ENCODE assay signal across 26 cellular contexts in genomic region chr7:44400033-44400511, GRCh38.
DNase-seq lines count a peak whose midpoint lies in the region; ATAC-seq, FAIRE-seq and TF ChIP-seq lines count a peak whose summit lies in the region.
"Had no signal": no experiment of that assay in that cellular context is flagged by ENCODE, and none has a peak within 500 bp of the region (broad histone marks: within the 10 kb centered on the region; RNA-seq: fewer than 3 reads in every experiment).

No MANE protein-coding gene starts in this region.

- intact Hi-C loops in CD8-positive, alpha-beta T cell (cut with DNase I, micrococcal nuclease), result loop anchor here in 1 of 2 experiments (10.0 kb wide), 1 partner anchor 155 kb away; no protein-coding TSS in a partner anchor
- intact Hi-C loops in activated T-helper 1 cell treated with anti-CD3 and anti-CD28 coated beads, Interleukin-12 subunit alpha, Interleukin-12 subunit beta, Interleukin-2, Interleukin-4 antibody, amounts not matched to agents 30 ng/mL and 10 ng/mL and 1 ng/mL, durations not matched to agents 14 hours and 24 hours and 36 hours (cut with micrococcal nuclease), result no loop called here
- intact Hi-C loops in kidney (cut with DNase I), result no loop called here
- intact Hi-C loops in psoas muscle (cut with DNase I), result no loop called here

- peak in 1 of 7 experiments; percentile 37 for DNase-seq in CD8-positive, alpha-beta T cell
- no peak for DNase-seq in activated T-helper 1 cell treated with anti-CD3 and anti-CD28 coated beads, Interleukin-12 subunit alpha, Interleukin-12 subunit beta, Interleukin-2, Interleukin-4 antibody, amounts not matched to agents 30 ng/mL and 10 ng/mL and 1 ng/mL, durations not matched to agents 14 hours and 24 hours and 36 hours (ENCODE audit: low spot score)
- peak; percentile 45 for DNase-seq in kidney
- no peak for DNase-seq in psoas muscle
- DNase-seq in cerebellar cortex (ENCODE audit: low spot score), result no peak
- no peak for DNase-seq in HUDEP-2 (lab: John Stamatoyannopoulos, UW; ENCODE audit: unreplicated experiment in 76 of 76)
- DNase-seq in coronary artery (ENCODE audit: low spot score), result no peak
- DNase-seq in NCI-H2171 treated with DMSO at 0.1 percent for 48 hours (lab: John Stamatoyannopoulos, UW), result no peak
- DNase-seq: ACHN; activated B cell treated with CpG ODN at 0.5 μM for 24 hours; activated CD4-positive, alpha-beta T cell treated with anti-CD3 and anti-CD28 coated beads, Interleukin-2, amount 50 U/mL, for 1 hour; Caco-2; cerebellar nuclear complex; DND-41; heart left ventricle; NCI-H1092 treated with DMSO at 0.1 percent for 48 hours; NCI-H2227 treated with DMSO at 0.1 percent for 48 hours; NCI-H69; stimulated activated CD4-positive, alpha-beta T cell treated with anti-CD3 and anti-CD28 coated beads, Interleukin-2, amount 100 ng/mL, for 24 hours; T1000; upper lobe of left lung had no signal

- peaks cover 83% of the 10 kb centered on the region for H3K36me3 Mint-ChIP-seq in CD8-positive, alpha-beta T cell
- H3K36me3 Mint-ChIP-seq in activated T-helper 1 cell treated with anti-CD3 and anti-CD28 coated beads, Interleukin-12 subunit alpha, Interleukin-12 subunit beta, Interleukin-2, Interleukin-4 antibody, amounts not matched to agents 30 ng/mL and 10 ng/mL and 1 ng/mL, durations not matched to agents 14 hours and 24 hours and 36 hours (ENCODE audit: low read depth), result peaks cover 15% of the 10 kb centered on the region

- H3K4me3 Mint-ChIP-seq in CD8-positive, alpha-beta T cell, result no peak overlapping the region
- H3K4me3 Mint-ChIP-seq in activated T-helper 1 cell treated with anti-CD3 and anti-CD28 coated beads, Interleukin-12 subunit alpha, Interleukin-12 subunit beta, Interleukin-2, Interleukin-4 antibody, amounts not matched to agents 30 ng/mL and 10 ng/mL and 1 ng/mL, durations not matched to agents 14 hours and 24 hours and 36 hours, result no peak overlapping the region
- H3K4me3 Mint-ChIP-seq: activated B cell treated with CpG ODN at 0.5 μM for 24 hours; activated naive CD8-positive, alpha-beta T cell; activated T-helper 17 cell treated with anti-CD3 and anti-CD28 coated beads, Interleukin-2, amount 50 U/mL, for 72 hours had no signal

- no peak overlapping the region for H3K27ac ChIP-seq in CD8-positive, alpha-beta T cell (ENCODE audit: low read depth, low read length)
- H3K27ac ChIP-seq in kidney (ENCODE audit: low read depth in 2 of 2, low read length in 2 of 2), result no peak overlapping the region
- H3K27ac ChIP-seq in psoas muscle, result peak overlapping the region; percentile 87
- no peak overlapping the region for H3K27ac ChIP-seq in coronary artery
- H3K27ac ChIP-seq: BLaER1, upper lobe of left lung had no signal

- POLR2A ChIA-PET in CD8-positive, alpha-beta T cell (lab: Charles Lee), result no interaction called here

- peaks cover 2% of the 10 kb centered on the region for H3K4me1 Mint-ChIP-seq in CD8-positive, alpha-beta T cell (ENCODE audit: low read depth)
- H3K4me1 Mint-ChIP-seq in activated T-helper 1 cell treated with anti-CD3 and anti-CD28 coated beads, Interleukin-12 subunit alpha, Interleukin-12 subunit beta, Interleukin-2, Interleukin-4 antibody, amounts not matched to agents 30 ng/mL and 10 ng/mL and 1 ng/mL, durations not matched to agents 14 hours and 24 hours and 36 hours (ENCODE audit: low read depth), result no peaks in the 10 kb centered on the region
- H3K4me1 Mint-ChIP-seq: activated T-helper 17 cell treated with anti-CD3 and anti-CD28 coated beads, Interleukin-2, amount 50 U/mL, for 72 hours had no signal

- no peak overlapping the region for H3K4me3 ChIP-seq in CD8-positive, alpha-beta T cell (ENCODE audit: low read depth, low read length)
- H3K4me3 ChIP-seq in kidney (ENCODE audit: low read length in 2 of 2), result no peak overlapping the region
- no peak overlapping the region for H3K4me3 ChIP-seq in psoas muscle
- no peak overlapping the region for H3K4me3 ChIP-seq in coronary artery
- H3K4me3 ChIP-seq: BLaER1, HAP-1, heart left ventricle, upper lobe of left lung had no signal

- no peaks in the 10 kb centered on the region for H3K9me3 ChIP-seq in CD8-positive, alpha-beta T cell (ENCODE audit: low read length)
- H3K9me3 ChIP-seq in kidney (ENCODE audit: control insufficient read depth in 1 of 2, low read length in 2 of 2) (no peaks in the 10 kb centered on the region), psoas muscle (no peaks in the 10 kb centered on the region)
- H3K9me3 ChIP-seq: BLaER1, Caco-2, HAP-1, heart left ventricle, upper lobe of left lung had no signal

- no peaks in the 10 kb centered on the region for H3K27me3 ChIP-seq in CD8-positive, alpha-beta T cell (ENCODE audit: insufficient read depth, low read length)
- no peaks in the 10 kb centered on the region for H3K27me3 ChIP-seq in psoas muscle (ENCODE audit: insufficient read depth in 3 of 3, low read length in 2 of 3)
- H3K27me3 ChIP-seq: BLaER1, heart left ventricle, upper lobe of left lung had no signal

- no peak overlapping the region for H3K9ac ChIP-seq in kidney (ENCODE audit: low read length in 2 of 2)
- H3K9ac ChIP-seq: BLaER1 had no signal

- no peaks in the 10 kb centered on the region for H3K9me3 Mint-ChIP-seq in CD8-positive, alpha-beta T cell
- H3K9me3 Mint-ChIP-seq in activated T-helper 1 cell treated with anti-CD3 and anti-CD28 coated beads, Interleukin-12 subunit alpha, Interleukin-12 subunit beta, Interleukin-2, Interleukin-4 antibody, amounts not matched to agents 30 ng/mL and 10 ng/mL and 1 ng/mL, durations not matched to agents 14 hours and 24 hours and 36 hours, result no peaks in the 10 kb centered on the region
- H3K9me3 Mint-ChIP-seq: activated B cell treated with CpG ODN at 0.5 μM for 24 hours; activated T-helper 17 cell treated with anti-CD3 and anti-CD28 coated beads, Interleukin-2, amount 50 U/mL, for 72 hours had no signal

- TF ChIP-seq CTCF in CD8-positive, alpha-beta T cell (IDR thresholded peaks at IDR 0.05), result no peak
- TF ChIP-seq CTCF in kidney (IDR thresholded peaks at IDR 0.05; ENCODE audit: borderline replicate concordance, extremely low read depth, insufficient read depth) (no peak), psoas muscle (IDR thresholded peaks at IDR 0.05) (no peak), coronary artery (IDR thresholded peaks at IDR 0.05) (no peak)

- peak overlapping the region; percentile 55 for H3K27ac Mint-ChIP-seq in CD8-positive, alpha-beta T cell
- peak overlapping the region; percentile 40 for H3K27ac Mint-ChIP-seq in activated T-helper 1 cell treated with anti-CD3 and anti-CD28 coated beads, Interleukin-12 subunit alpha, Interleukin-12 subunit beta, Interleukin-2, Interleukin-4 antibody, amounts not matched to agents 30 ng/mL and 10 ng/mL and 1 ng/mL, durations not matched to agents 14 hours and 24 hours and 36 hours
- H3K27ac Mint-ChIP-seq: activated B cell treated with CpG ODN at 0.5 μM for 24 hours had no signal

- no peak for FAIRE-seq in kidney (lab: Jason Lieb, UNC)
- FAIRE-seq: RCC 7860 had no signal

- WGBS in psoas muscle, 3 donors, result 70 to 85% (median 75%) methylated on average over 14 of the region's 14 CpGs

- CTCF ChIA-PET in CD8-positive, alpha-beta T cell (lab: Charles Lee), result interaction anchor here (1.0 kb wide), 1 partner anchor 28 kb away, joined by 3 read pairs; no protein-coding TSS in a partner anchor

- no peaks in the 10 kb centered on the region for H3K4me1 ChIP-seq in CD8-positive, alpha-beta T cell (ENCODE audit: insufficient read depth, low read length)
- H3K4me1 ChIP-seq in kidney (ENCODE audit: control insufficient read depth in 1 of 2, insufficient read depth in 1 of 2, low read depth in 1 of 2, low read length in 2 of 2), result peaks cover 0 to 4% of the 10 kb centered on the region in 2 donors
- H3K4me1 ChIP-seq in psoas muscle, result peaks cover 42% of the 10 kb centered on the region
- H3K4me1 ChIP-seq: BLaER1, Caco-2, HAP-1 had no signal

- peaks cover 36% of the 10 kb centered on the region for H3K36me3 ChIP-seq in CD8-positive, alpha-beta T cell (ENCODE audit: insufficient read depth, low read length)
- peaks cover 18 to 19% of the 10 kb centered on the region in 2 donors for H3K36me3 ChIP-seq in kidney (ENCODE audit: control insufficient read depth in 1 of 2, insufficient read depth in 2 of 2, low read length in 2 of 2)
- H3K36me3 ChIP-seq in psoas muscle (ENCODE audit: insufficient read depth in 1 of 2, low read depth in 1 of 2), result peaks cover 0 to 27% of the 10 kb centered on the region in 2 donors

- no peaks in the 10 kb centered on the region for H3K27me3 Mint-ChIP-seq in CD8-positive, alpha-beta T cell (ENCODE audit: low read depth)
- H3K27me3 Mint-ChIP-seq in activated T-helper 1 cell treated with anti-CD3 and anti-CD28 coated beads, Interleukin-12 subunit alpha, Interleukin-12 subunit beta, Interleukin-2, Interleukin-4 antibody, amounts not matched to agents 30 ng/mL and 10 ng/mL and 1 ng/mL, durations not matched to agents 14 hours and 24 hours and 36 hours (ENCODE audit: insufficient read depth), result no peaks in the 10 kb centered on the region
- H3K27me3 Mint-ChIP-seq: activated B cell treated with CpG ODN at 0.5 μM for 24 hours; activated naive CD8-positive, alpha-beta T cell; activated T-helper 17 cell treated with anti-CD3 and anti-CD28 coated beads, Interleukin-2, amount 50 U/mL, for 72 hours had no signal

- no peak for ATAC-seq in CD8-positive, alpha-beta T cell
- ATAC-seq in psoas muscle, result no peak
- ATAC-seq: activated T-helper 17 cell treated with anti-CD3 and anti-CD28 coated beads, Interleukin-2, amount 50 U/mL, for 72 hours; heart left ventricle had no signal
